Comparison of ENCODE assay signal across 19 cellular contexts in genomic region chr11:61267437-61267841, GRCh38. TPM values are rescaled to one million over a fixed set of nuclear protein-coding genes. Genes with fewer than 3 reads are reported as not detected.
DNase-seq lines count a peak whose midpoint lies in the region; ATAC-seq and TF ChIP-seq lines count a peak whose summit lies in the region.
"Had no signal": no experiment of that assay in that cellular context is flagged by ENCODE, and none has a peak within 500 bp of the region (broad histone marks: within the 10 kb centered on the region; RNA-seq: fewer than 3 reads in every experiment).

No MANE protein-coding gene starts in this region.

- H3K36me3 Mint-ChIP-seq in nephron progenitor cell (ENCODE audit: low read depth) = peaks cover 41% of the 10 kb centered on the region

- no peaks in the 10 kb centered on the region for H3K27me3 ChIP-seq in right atrium auricular region
- H3K27me3 ChIP-seq in colonic mucosa = no peaks in the 10 kb centered on the region

- H3K4me3 ChIP-seq in right atrium auricular region = no peak overlapping the region
- H3K4me3 ChIP-seq in colonic mucosa = no peak overlapping the region
- H3K4me3 ChIP-seq: HAP-1 had no signal

- H3K27ac Mint-ChIP-seq in nephron progenitor cell = peak overlapping the region; percentile 80

- TF ChIP-seq CTCF in right atrium auricular region (IDR thresholded peaks at IDR 0.05) = no peak
- TF ChIP-seq CTCF in colonic mucosa (IDR thresholded peaks at IDR 0.05) = no peak
- no peak for TF ChIP-seq CTCF in nephron progenitor cell (IDR thresholded peaks at IDR 0.05)

- no peaks in the 10 kb centered on the region for H3K4me1 ChIP-seq in right atrium auricular region
- no peaks in the 10 kb centered on the region for H3K4me1 ChIP-seq in colonic mucosa

- H3K9ac ChIP-seq in colonic mucosa (ENCODE audit: low read depth in 2 of 2, low read length in 2 of 2) = no peak overlapping the region

- no peak for DNase-seq in Right ventricle myocardium superior
- no peak for DNase-seq in right atrium auricular region (ENCODE audit: low spot score)
- peak; percentile 52 for DNase-seq in colonic mucosa
- no peak for DNase-seq in nephron progenitor cell
- no peak for DNase-seq in T-helper 9 cell
- no peak for DNase-seq in stimulated activated CD4-positive, alpha-beta T cell treated with anti-CD3 and anti-CD28 coated beads, Interleukin-15, amount 100 ng/mL, for 24 hours
- DNase-seq in NAMALWA (ENCODE audit: low spot score) = no peak
- DNase-seq: C1 segment of cervical spinal cord, DMS153, NCI-H1092, NCI-H1694 treated with DMSO at 0.1 percent for 48 hours, NCI-H446, NCI-H748 treated with DMSO at 0.1 percent for 48 hours, SHP77 treated with DMSO at 0.1 percent for 48 hours had no signal

- intact Hi-C loops in Right ventricle myocardium superior (cut with DNase I) = no loop called here
- intact Hi-C loops in colonic mucosa (cut with DNase I) = no loop called here

- no peak overlapping the region for H3K4me3 Mint-ChIP-seq in nephron progenitor cell

- H3K27me3 Mint-ChIP-seq in nephron progenitor cell (ENCODE audit: low read depth, poor library complexity) = peaks cover 5% of the 10 kb centered on the region

- no peaks in the 10 kb centered on the region for H3K4me1 Mint-ChIP-seq in nephron progenitor cell

- H3K27ac ChIP-seq in right atrium auricular region (no peak overlapping the region), colonic mucosa (no peak overlapping the region)

- H3K9me3 ChIP-seq in right atrium auricular region = no peaks in the 10 kb centered on the region
- H3K9me3 ChIP-seq in colonic mucosa = no peaks in the 10 kb centered on the region
- H3K9me3 ChIP-seq: HAP-1 had no signal

- H3K36me3 ChIP-seq in right atrium auricular region (no peaks in the 10 kb centered on the region), colonic mucosa (no peaks in the 10 kb centered on the region)
- H3K36me3 ChIP-seq: HAP-1 had no signal

- peak; percentile 31 for ATAC-seq in Right ventricle myocardium superior (ENCODE audit: poor library complexity)
- ATAC-seq in GM21737 (IDR thresholded peaks at IDR 0.05; ENCODE audit: unreplicated experiment) = no peak
- ATAC-seq: Panc1 had no signal

- H3K9me3 Mint-ChIP-seq in nephron progenitor cell = no peaks in the 10 kb centered on the region

RNA-seq across cellular contexts. Expression of gene PGA5, which starts 26.5 kb away (rescaled TPM):
- not detected for total RNA-seq in Right ventricle myocardium superior
- total RNA-seq in right atrium auricular region = under 1 TPM in 1 of 2 donors, not detected in 1; 0.48 TPM
- total RNA-seq in colonic mucosa = not detected
- total RNA-seq: A172, M059J had no signal

RNA-seq across cellular contexts. Expression of gene VWCE, which starts 27.7 kb away (rescaled TPM):
- total RNA-seq in Right ventricle myocardium superior (0.73 TPM), right atrium auricular region (under 1 TPM; 0.48 to 0.94 TPM), colonic mucosa (under 1 TPM; 0.37 to 0.58 TPM)
- total RNA-seq: A172, M059J had no signal

RNA-seq across cellular contexts. Expression of gene PGA4, which starts 45.3 kb away (rescaled TPM):
- total RNA-seq in Right ventricle myocardium superior = 0.83 TPM
- under 1 TPM in 1 of 2 donors, not detected in 1; 0.56 TPM for total RNA-seq in right atrium auricular region
- not detected for total RNA-seq in colonic mucosa
- total RNA-seq: A172, M059J had no signal
